In genomic region chr6:28802417-28803336, GRCh38 we compare ENCODE assay signal across 10 cellular contexts.
DNase-seq lines count a peak whose midpoint lies in the region; ATAC-seq and TF ChIP-seq lines count a peak whose summit lies in the region.
"Had no signal": no experiment of that assay in that cellular context is flagged by ENCODE, and none has a peak within 500 bp of the region (broad histone marks: within the 10 kb centered on the region; RNA-seq: fewer than 3 reads in every experiment).

No MANE protein-coding gene starts in this region.

- 0 out of 2 replicates have a peak, but pooled peaks cover 7% of the 10 kb centered on the region for H3K4me1 ChIP-seq in PC-9 (replicated peaks; ENCODE audit: insufficient read depth)
- H3K4me1 ChIP-seq: SJSA1 had no signal

- H3K4me3 ChIP-seq in PC-9 (peak overlapping the region; percentile 56; the same call in 1 of the 2 replicates), fibroblast of mammary gland (ENCODE audit: control insufficient read depth, low read depth, low read length) (peak overlapping the region; percentile 17)
- H3K4me3 ChIP-seq: coronary artery, SJSA1 had no signal

- no peaks in the 10 kb centered on the region for H3K4me1 Mint-ChIP-seq in T-helper 17 cell

- DNase-seq in DMS 273 (lab: John Stamatoyannopoulos, UW; ENCODE audit: unreplicated experiment) (peak; percentile 93), HEK293T (ENCODE audit: extremely low spot score) (peak; percentile 41), PC-9 (peak; percentile 10 to 50), fibroblast of mammary gland (ENCODE audit: low read depth) (peak; percentile 80), SHP77 (lab: John Stamatoyannopoulos, UW) (no peak), HuH-7 (ENCODE audit: low spot score) (no peak), NOMO-1 (lab: John Stamatoyannopoulos, UW; ENCODE audit: unreplicated experiment in 2 of 2) (no peak), T-helper 17 cell (no peak)

- TF ChIP-seq CTCF in PC-9 (conservative IDR thresholded peaks at IDR 0.05) (no peak), fibroblast of mammary gland (conservative IDR thresholded peaks at IDR 0.05; ENCODE audit: control insufficient read depth, insufficient read depth, low read depth, low read length) (no peak)

- peak overlapping the region; percentile 74 for H2AFZ ChIP-seq in PC-9

- no peaks in the 10 kb centered on the region for H3K79me2 ChIP-seq in PC-9 (ENCODE audit: low read depth)

- H3K27me3 Mint-ChIP-seq in T-helper 17 cell, result peaks cover 73% of the 10 kb centered on the region

- H3K9me3 ChIP-seq in PC-9 (ENCODE audit: insufficient read depth, low read depth), result no peaks in the 10 kb centered on the region
- H3K9me3 ChIP-seq in T-helper 17 cell (ENCODE audit: control insufficient read depth, low read length, poor library complexity, severe bottlenecking), result no peaks in the 10 kb centered on the region
- H3K9me3 ChIP-seq: SJSA1 had no signal

- no peaks in the 10 kb centered on the region for H3K36me3 ChIP-seq in PC-9 (ENCODE audit: low read depth)
- H3K36me3 ChIP-seq: SJSA1 had no signal

- H3K27ac Mint-ChIP-seq in T-helper 17 cell, result no peak overlapping the region

- intact Hi-C loops in PC-9 (cut with micrococcal nuclease; ENCODE audit: unreplicated experiment), result no loop called here

- BruUV-seq in PC-9 (replicated peaks; lab: Mats Ljungman, UMichigan), result no TSS peak

- ATAC-seq in T-helper 17 cell, result no peak

- CTCF ChIA-PET in HEK293T (lab: Yijun Ruan, JAX) (interaction anchor here (0.7 kb wide), 2 partner anchors 72 to 314 kb away, joined by 3 to 7 read pairs; no protein-coding TSS in a partner anchor), PC-9 (lab: Charles Lee) (no interaction called here)

- H3K4me3 Mint-ChIP-seq in T-helper 17 cell, result no peak overlapping the region

- POLR2A ChIA-PET in HEK293T (lab: Yijun Ruan, JAX), result interaction anchor here (0.8 to 1.8 kb wide), 7 partner anchors 12 to 74 kb away, joined by 3 to 7 read pairs (median 4); no protein-coding TSS in a partner anchor
- POLR2A ChIA-PET in PC-9 (lab: Charles Lee; ENCODE audit: unreplicated experiment), result no interaction called here

- no peaks in the 10 kb centered on the region for H3K27me3 ChIP-seq in PC-9 (ENCODE audit: insufficient read depth, low read depth)
- H3K27me3 ChIP-seq: SJSA1 had no signal

- H4K20me1 ChIP-seq in PC-9 (ENCODE audit: insufficient read depth), result no peaks in the 10 kb centered on the region

- peaks cover 10% of the 10 kb centered on the region; the same call in 1 of the 2 replicates for H3F3A ChIP-seq in PC-9 (ENCODE audit: insufficient read depth, low read depth)

- peak overlapping the region; percentile 84 for H3K4me2 ChIP-seq in PC-9

- H3K27ac ChIP-seq in PC-9, result no peak overlapping the region
- H3K27ac ChIP-seq: coronary artery, SJSA1 had no signal

- H3K36me3 Mint-ChIP-seq in T-helper 17 cell (ENCODE audit: low read depth), result peaks cover 3% of the 10 kb centered on the region

- H3K9me2 ChIP-seq in PC-9 (ENCODE audit: insufficient read depth), result no peaks in the 10 kb centered on the region

TF ChIP-seq in HEK293T, 16 proteins besides CTCF, POLR2A, EP300 and RAD21:
- TF ChIP-seq L3MBTL2 (conservative IDR thresholded peaks at IDR 0.05), result peak; percentile 7; the same call in 1 of the 2 replicates
- no peak for TF ChIP-seq ZNF384 (IDR thresholded peaks at IDR 0.05)
- no peak for TF ChIP-seq PKNOX1 (IDR thresholded peaks at IDR 0.05)
- no peak for TF ChIP-seq NFRKB (IDR thresholded peaks at IDR 0.05)

Comparison
In these comparisons a context has a peak if more than half of its experiments do, and no peak if none do; other contexts are left out.
1. DNase-seq: peak in DMS 273 (single experiment), HEK293T (single experiment), PC-9 (2 of 2) and fibroblast of mammary gland (single experiment); none in SHP77 (0 of 2), HuH-7 (single experiment), NOMO-1 (0 of 2) and T-helper 17 cell (0 of 3).